8 cellular contexts compared by ENCODE assay signal in the genomic region with DNA sequence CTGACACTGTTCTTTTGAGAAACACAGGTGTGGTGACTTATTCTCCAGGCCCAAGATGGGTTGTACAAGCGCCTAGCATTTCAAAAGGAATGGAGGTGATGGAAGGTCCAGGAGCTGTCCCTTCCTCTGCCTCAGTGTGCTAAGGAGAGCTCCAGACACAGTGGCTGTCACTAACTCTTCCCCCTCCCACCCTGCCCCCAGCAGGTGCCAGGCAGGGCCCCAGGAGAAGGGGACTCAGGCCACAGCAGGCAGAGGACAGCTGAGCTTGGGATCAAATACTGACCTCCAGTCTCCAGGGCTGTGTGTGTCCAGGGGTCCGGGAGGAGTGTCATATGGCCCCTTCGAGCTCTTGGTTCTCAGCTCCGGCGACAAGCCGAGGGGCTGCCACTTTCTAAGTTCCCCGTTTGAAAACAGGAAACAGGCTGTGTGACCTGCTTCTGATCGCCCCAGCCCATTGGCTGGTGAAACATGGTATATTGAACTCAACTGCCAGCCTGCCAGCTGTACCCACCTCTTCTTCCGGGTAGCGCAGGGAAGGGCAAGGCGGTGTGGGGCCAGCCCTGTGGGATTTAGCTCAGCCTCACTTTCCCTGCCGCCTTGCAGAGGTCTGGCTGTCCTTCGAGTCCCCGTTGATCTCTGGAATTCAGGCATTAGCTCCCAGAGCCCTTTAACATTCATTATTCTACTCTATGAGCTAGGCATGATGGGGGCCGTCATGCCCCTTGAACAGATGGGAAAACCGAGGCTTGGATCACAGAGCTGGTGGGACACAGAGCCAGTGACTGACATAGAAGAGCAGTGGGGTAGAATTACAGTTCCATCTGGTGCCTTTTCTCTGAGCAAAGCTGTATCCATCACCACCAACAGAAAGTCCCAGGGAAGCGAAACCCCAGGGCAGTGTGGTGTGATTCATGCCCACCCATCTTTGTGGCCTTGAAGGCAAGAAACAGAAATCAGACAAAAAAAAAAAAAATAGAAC. TPM values are rescaled to one million over a fixed set of nuclear protein-coding genes. Genes with fewer than 3 reads are reported as not detected.
DNase-seq lines count a peak whose midpoint lies in the region; ATAC-seq and TF ChIP-seq lines count a peak whose summit lies in the region.

A gene with protein sequence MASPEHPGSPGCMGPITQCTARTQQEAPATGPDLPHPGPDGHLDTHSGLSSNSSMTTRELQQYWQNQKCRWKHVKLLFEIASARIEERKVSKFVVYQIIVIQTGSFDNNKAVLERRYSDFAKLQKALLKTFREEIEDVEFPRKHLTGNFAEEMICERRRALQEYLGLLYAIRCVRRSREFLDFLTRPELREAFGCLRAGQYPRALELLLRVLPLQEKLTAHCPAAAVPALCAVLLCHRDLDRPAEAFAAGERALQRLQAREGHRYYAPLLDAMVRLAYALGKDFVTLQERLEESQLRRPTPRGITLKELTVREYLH (minus strand): TSS at position 406 of the 979 bp plus-strand sequence. CDS start 3,786 bp downstream, outside the sequence.

- no peak for TF ChIP-seq CTCF in activated CD8-positive, alpha-beta T cell treated with anti-CD3 and anti-CD28 coated beads for 36 hours (IDR thresholded peaks at IDR 0.05)
- TF ChIP-seq CTCF in suprapubic skin (IDR thresholded peaks at IDR 0.05), result no peak

- TF ChIP-seq POLR2A in suprapubic skin (IDR thresholded peaks at IDR 0.05), result no peak

- H3K4me3 Mint-ChIP-seq in activated CD8-positive, alpha-beta T cell treated with anti-CD3 and anti-CD28 coated beads for 36 hours, result peak within 1 kb of the TSS; percentile 78

- TF ChIP-seq EP300 in suprapubic skin (IDR thresholded peaks at IDR 0.05), result no peak

- WGBS in right cardiac atrium, result 70% methylated on average over 17 of the region's 17 CpGs
- 61% methylated on average over 13 of the region's 17 CpGs for WGBS in suprapubic skin

- CTCF ChIA-PET in activated CD8-positive, alpha-beta T cell treated with anti-CD3 and anti-CD28 coated beads for 36 hours (lab: Charles Lee), result interaction anchor here (0.8 to 9.7 kb wide), 8 partner anchors 10 to 125 kb away, joined by 3 to 168 read pairs (median 13); a partner anchor contains a TSS

- H3K27me3 ChIP-seq in right cardiac atrium (ENCODE audit: control insufficient read depth, insufficient read depth) (no peaks in the 10 kb centered on the region), suprapubic skin (no peaks in the 10 kb centered on the region)

- H3K27ac Mint-ChIP-seq in activated CD8-positive, alpha-beta T cell treated with anti-CD3 and anti-CD28 coated beads for 36 hours, result peak within 1 kb of the TSS; percentile 93

- H3K4me1 ChIP-seq in right cardiac atrium (ENCODE audit: control insufficient read depth, insufficient read depth, low read length) (no peaks in the 10 kb centered on the region), suprapubic skin (peaks cover 6% of the 10 kb centered on the region)

- H3K27ac ChIP-seq in right cardiac atrium (ENCODE audit: low read length), result no peak within 1 kb of the TSS
- H3K27ac ChIP-seq in suprapubic skin, result peak within 1 kb of the TSS; percentile 7

- intact Hi-C loops in activated CD8-positive, alpha-beta T cell treated with anti-CD3 and anti-CD28 coated beads for 36 hours (cut with micrococcal nuclease), result loop anchor here (5.0 kb wide), 1 partner anchor 66 kb away; no protein-coding TSS in a partner anchor
- intact Hi-C loops in right cardiac atrium (cut with DNase I), result loop anchor here in 1 of 4 donors (10.0 kb wide), 1 partner anchor 124 kb away; no protein-coding TSS in a partner anchor

- H3K9me3 Mint-ChIP-seq in activated CD8-positive, alpha-beta T cell treated with anti-CD3 and anti-CD28 coated beads for 36 hours, result no peaks in the 10 kb centered on the region

- peaks cover 79% of the 10 kb centered on the region for H3K4me1 Mint-ChIP-seq in activated CD8-positive, alpha-beta T cell treated with anti-CD3 and anti-CD28 coated beads for 36 hours (ENCODE audit: low read depth)

- peak within 1 kb of the TSS; percentile 21 for H3K4me3 ChIP-seq in right cardiac atrium (ENCODE audit: low read length)
- peak within 1 kb of the TSS; percentile 30 for H3K4me3 ChIP-seq in suprapubic skin

- ATAC-seq in GM19438 (IDR thresholded peaks at IDR 0.05; ENCODE audit: low read depth, unreplicated experiment) (peak; percentile 49), HG03571 (IDR thresholded peaks at IDR 0.05; ENCODE audit: unreplicated experiment) (peak; percentile 42), right cardiac atrium (peak in 1 of 2 donors; percentile 45)
- ATAC-seq in activated CD8-positive, alpha-beta T cell treated with anti-CD3 and anti-CD28 coated beads for 36 hours, result peak; percentile 83

- H3K27me3 Mint-ChIP-seq in activated CD8-positive, alpha-beta T cell treated with anti-CD3 and anti-CD28 coated beads for 36 hours, result no peaks in the 10 kb centered on the region

- no peaks in the 10 kb centered on the region for H3K36me3 ChIP-seq in suprapubic skin

- peak; percentile 46 for DNase-seq in Ammon's horn (ENCODE audit: low spot score)
- peak; percentile 81 for DNase-seq in activated CD8-positive, alpha-beta T cell treated with anti-CD3 and anti-CD28 coated beads for 36 hours
- DNase-seq in right cardiac atrium, result peak in 1 of 3 donors; percentile 75
- DNase-seq in suprapubic skin (ENCODE audit: low spot score in 2 of 2), result no peak
- DNase-seq in LoVo (ENCODE audit: low spot score), result no peak
- no peak for DNase-seq in RKO (ENCODE audit: low spot score)

- no peaks in the 10 kb centered on the region for H3K9me3 ChIP-seq in right cardiac atrium (ENCODE audit: control insufficient read depth, low read length)
- H3K9me3 ChIP-seq in suprapubic skin, result no peaks in the 10 kb centered on the region

- H3K36me3 Mint-ChIP-seq in activated CD8-positive, alpha-beta T cell treated with anti-CD3 and anti-CD28 coated beads for 36 hours (ENCODE audit: low read depth), result peaks cover 32% of the 10 kb centered on the region

- POLR2A ChIA-PET in activated CD8-positive, alpha-beta T cell treated with anti-CD3 and anti-CD28 coated beads for 36 hours (lab: Charles Lee), result interaction anchor here (1.1 to 5.1 kb wide), 8 partner anchors 13 to 408 kb away, joined by 4 to 59 read pairs (median 4); no protein-coding TSS in a partner anchor

RNA-seq across cellular contexts. Expression of the gene that starts here (rescaled TPM):
- total RNA-seq in activated CD8-positive, alpha-beta T cell treated with anti-CD3 and anti-CD28 coated beads for 36 hours, result 10 to 100 TPM; 24.6 to 25.0 TPM
- total RNA-seq in right cardiac atrium (1 to 10 TPM; 1.3 to 1.7 (median 1.3) TPM), suprapubic skin (1 to 10 TPM in 2 of 4 donors, under 1 TPM in 2; 0.81 to 2.1 (median 1.2) TPM)
- polyA plus RNA-seq in right cardiac atrium, result 0.34 TPM

Comparison
In these comparisons a context has a peak if more than half of its experiments do, and no peak if none do; other contexts are left out.
1. RNA of the gene that starts here (total RNA-seq): 24.6 to 25.0 TPM in activated CD8-positive, alpha-beta T cell treated with anti-CD3 and anti-CD28 coated beads for 36 hours; 0.81 to 2.1 TPM in suprapubic skin and 1.3 to 1.7 TPM in right cardiac atrium; every median in the first group is over 4 times any median in the second.
2. DNase-seq: peak in Ammon's horn (single experiment) and activated CD8-positive, alpha-beta T cell treated with anti-CD3 and anti-CD28 coated beads for 36 hours (single experiment); none in suprapubic skin (0 of 2), LoVo (single experiment) and RKO (single experiment).